In genomic region chr1:202860744-202861419, GRCh38 we compare ENCODE assay signal across 8 cellular contexts. TPM values are rescaled to one million over a fixed set of nuclear protein-coding genes. Genes with fewer than 3 reads are reported as not detected.
A peak's percentile ranks its signal among the peaks of the same experiment; 100 is the strongest.
DNase-seq lines count a peak whose midpoint lies in the region; ATAC-seq, FAIRE-seq and TF ChIP-seq lines count a peak whose summit lies in the region.

No MANE protein-coding gene starts in this region.

- TF ChIP-seq CTCF in left ventricle myocardium inferior (IDR thresholded peaks at IDR 0.05; ENCODE audit: borderline replicate concordance): no peak
- TF ChIP-seq CTCF in progenitor cell of endocrine pancreas (IDR thresholded peaks at IDR 0.05; ENCODE audit: unreplicated experiment): no peak
- TF ChIP-seq CTCF in D721Med (IDR thresholded peaks at IDR 0.05; ENCODE audit: insufficient read depth, missing control alignments): no peak

- H3K4me3 Mint-ChIP-seq in activated naive CD4-positive, alpha-beta T cell treated with anti-CD3 and anti-CD28 coated beads, Interleukin-2, amount 10 ng/mL, durations not matched to agents 7 days and 5 days: peak overlapping the region; percentile 71
- peak overlapping the region; percentile 96 for H3K4me3 Mint-ChIP-seq in progenitor cell of endocrine pancreas (ENCODE audit: low read depth)

- FAIRE-seq in D721Med (lab: Jason Lieb, UNC): no peak

- H3K9me3 Mint-ChIP-seq in activated naive CD4-positive, alpha-beta T cell treated with anti-CD3 and anti-CD28 coated beads, Interleukin-2, amount 10 ng/mL, durations not matched to agents 7 days and 5 days: no peaks in the 10 kb centered on the region
- no peaks in the 10 kb centered on the region for H3K9me3 Mint-ChIP-seq in progenitor cell of endocrine pancreas (ENCODE audit: low read depth)

- no peak overlapping the region for H3K27ac Mint-ChIP-seq in activated naive CD4-positive, alpha-beta T cell treated with anti-CD3 and anti-CD28 coated beads, Interleukin-2, amount 10 ng/mL, durations not matched to agents 7 days and 5 days
- H3K27ac Mint-ChIP-seq in progenitor cell of endocrine pancreas: peak overlapping the region; percentile 100

- no peaks in the 10 kb centered on the region for H3K36me3 ChIP-seq in left ventricle myocardium inferior

- peak overlapping the region; percentile 85 for H3K4me3 ChIP-seq in left ventricle myocardium inferior

- peaks cover 14% of the 10 kb centered on the region for H3K4me1 Mint-ChIP-seq in activated naive CD4-positive, alpha-beta T cell treated with anti-CD3 and anti-CD28 coated beads, Interleukin-2, amount 10 ng/mL, durations not matched to agents 7 days and 5 days
- H3K4me1 Mint-ChIP-seq in progenitor cell of endocrine pancreas (ENCODE audit: low read depth): peaks cover 39% of the 10 kb centered on the region

- H3K9me3 ChIP-seq in left ventricle myocardium inferior (replicated peaks): no peaks in the 10 kb centered on the region

- H3K4me1 ChIP-seq in left ventricle myocardium inferior: peaks cover 20% of the 10 kb centered on the region

- intact Hi-C loops in left ventricle myocardium inferior (cut with micrococcal nuclease): no loop called here

- peaks cover 85% of the 10 kb centered on the region for H3K27me3 Mint-ChIP-seq in activated naive CD4-positive, alpha-beta T cell treated with anti-CD3 and anti-CD28 coated beads, Interleukin-2, amount 10 ng/mL, durations not matched to agents 7 days and 5 days
- no peaks in the 10 kb centered on the region for H3K27me3 Mint-ChIP-seq in progenitor cell of endocrine pancreas

- H3K27ac ChIP-seq in left ventricle myocardium inferior (replicated peaks): peak overlapping the region; percentile 30

- H3K36me3 Mint-ChIP-seq in activated naive CD4-positive, alpha-beta T cell treated with anti-CD3 and anti-CD28 coated beads, Interleukin-2, amount 10 ng/mL, durations not matched to agents 7 days and 5 days: no peaks in the 10 kb centered on the region
- H3K36me3 Mint-ChIP-seq in progenitor cell of endocrine pancreas (ENCODE audit: insufficient read depth): peaks cover 14% of the 10 kb centered on the region

- DNase-seq in EL: peak; percentile 65
- peak; percentile 30 for DNase-seq in NCI-H526 treated with DMSO at 0.1 percent for 48 hours (lab: John Stamatoyannopoulos, UW)
- peak; percentile 46 for DNase-seq in activated naive CD4-positive, alpha-beta T cell treated with anti-CD3 and anti-CD28 coated beads, Interleukin-2, amount 10 ng/mL, durations not matched to agents 7 days and 5 days
- DNase-seq in left ventricle myocardium inferior: peak; percentile 21
- peak; percentile 66 for DNase-seq in progenitor cell of endocrine pancreas (ENCODE audit: low spot score, unreplicated experiment)
- DNase-seq in D721Med (ENCODE audit: insufficient read length, low spot score): no peak

- ATAC-seq in HG02870 (IDR thresholded peaks at IDR 0.05; ENCODE audit: unreplicated experiment): peak; percentile 25
- no peak for ATAC-seq in GM21619 (IDR thresholded peaks at IDR 0.05; ENCODE audit: unreplicated experiment)

- H3K27me3 ChIP-seq in left ventricle myocardium inferior (ENCODE audit: low read depth): peaks cover 14% of the 10 kb centered on the region

- CTCF ChIA-PET in activated naive CD4-positive, alpha-beta T cell treated with anti-CD3 and anti-CD28 coated beads, Interleukin-2, amount 10 ng/mL, durations not matched to agents 7 days and 5 days (lab: Charles Lee): interaction anchor here (0.8 kb wide), 1 partner anchor 104 kb away, joined by 3 read pairs; no protein-coding TSS in a partner anchor

RNA-seq across cellular contexts. Expression of gene RABIF, which starts 28.1 kb away (rescaled TPM):
- total RNA-seq in left ventricle myocardium inferior (5.4 TPM), progenitor cell of endocrine pancreas (9.7 and 10.7 TPM in 2 replicates)

RNA-seq across cellular contexts. Expression of gene PCAT6, which starts 50.1 kb away (rescaled TPM):
- total RNA-seq in left ventricle myocardium inferior: 1.0 TPM
- total RNA-seq in progenitor cell of endocrine pancreas: 5.6 and 5.7 TPM in 2 replicates

RNA-seq across cellular contexts. Expression of gene KDM5B, which starts 52.7 kb away (rescaled TPM):
- total RNA-seq in left ventricle myocardium inferior (11.9 TPM), progenitor cell of endocrine pancreas (312 and 316 TPM in 2 replicates)

Comparison
In these comparisons a context has a peak if more than half of its experiments do, and no peak if none do; other contexts are left out.
1. RNA of gene KDM5B, which starts 52.7 kb away (total RNA-seq): 312 to 316 TPM in progenitor cell of endocrine pancreas; 11.9 TPM in left ventricle myocardium inferior (single experiment); every median in the first group is over 10 times any median in the second.